ENCODE assay signal across 15 cellular contexts in genomic region chr12:103369929-103370328, GRCh38.
DNase-seq lines count a peak whose midpoint lies in the region; ATAC-seq and TF ChIP-seq lines count a peak whose summit lies in the region.
"Had no signal": no experiment of that assay in that cellular context is flagged by ENCODE, and none has a peak within 500 bp of the region (broad histone marks: within the 10 kb centered on the region; RNA-seq: fewer than 3 reads in every experiment).

No MANE protein-coding gene starts in this region.

- DNase-seq in HuH-7.5 (ENCODE audit: low spot score) (no peak), NCI-H2196 treated with DMSO at 0.1 percent for 48 hours (lab: John Stamatoyannopoulos, UW; ENCODE audit: unreplicated experiment) (no peak), natural killer cell (no peak), DMS114 treated with DMSO at 0.1 percent for 48 hours (lab: John Stamatoyannopoulos, UW; ENCODE audit: unreplicated experiment) (no peak)
- DNase-seq: activated CD4-positive, alpha-beta memory T cell treated with anti-CD3 and anti-CD28 coated beads, Interleukin-2, amount 10 ng/mL, durations not matched to agents 7 days and 5 days; activated gamma-delta T cell treated with Interleukin-2 at 50 U/mL for 16 hours; DMS 273 treated with DMSO at 0.1 percent for 48 hours; heart left ventricle; NCI-H2171 treated with DMSO at 0.1 percent for 48 hours; PC-9; T-helper 2 cell had no signal

- no peaks in the 10 kb centered on the region for H3K4me1 Mint-ChIP-seq in natural killer cell
- H3K4me1 Mint-ChIP-seq: activated CD4-positive, alpha-beta memory T cell treated with anti-CD3 and anti-CD28 coated beads, Interleukin-2, amount 10 ng/mL, durations not matched to agents 7 days and 5 days had no signal

- H3K36me3 Mint-ChIP-seq in natural killer cell, result no peaks in the 10 kb centered on the region

- H3K27me3 Mint-ChIP-seq in natural killer cell (ENCODE audit: low read depth in 2 of 2), result no peaks in the 10 kb centered on the region
- H3K27me3 Mint-ChIP-seq: activated CD4-positive, alpha-beta memory T cell treated with anti-CD3 and anti-CD28 coated beads, Interleukin-2, amount 10 ng/mL, durations not matched to agents 7 days and 5 days had no signal

- ATAC-seq in GM18508 (IDR thresholded peaks at IDR 0.05; ENCODE audit: insufficient read depth, unreplicated experiment), result peak; percentile 59
- peak; percentile 70 for ATAC-seq in GM19468 (IDR thresholded peaks at IDR 0.05; ENCODE audit: extremely low read depth, unreplicated experiment)
- peak; percentile 85 for ATAC-seq in HG02852 (IDR thresholded peaks at IDR 0.05; ENCODE audit: unreplicated experiment)
- peak; percentile 77 for ATAC-seq in HG03439 (IDR thresholded peaks at IDR 0.05; ENCODE audit: unreplicated experiment)
- ATAC-seq in natural killer cell, result no peak
- ATAC-seq: heart left ventricle had no signal

- intact Hi-C loops in natural killer cell (cut with micrococcal nuclease), result no loop called here

- TF ChIP-seq CTCF in natural killer cell (IDR thresholded peaks at IDR 0.05), result no peak

- no peak overlapping the region for H3K27ac Mint-ChIP-seq in natural killer cell
- H3K27ac Mint-ChIP-seq: activated CD4-positive, alpha-beta memory T cell treated with anti-CD3 and anti-CD28 coated beads, Interleukin-2, amount 10 ng/mL, durations not matched to agents 7 days and 5 days had no signal

- H3K4me3 Mint-ChIP-seq in natural killer cell, result no peak overlapping the region
- H3K4me3 Mint-ChIP-seq: activated CD4-positive, alpha-beta memory T cell treated with anti-CD3 and anti-CD28 coated beads, Interleukin-2, amount 10 ng/mL, durations not matched to agents 7 days and 5 days had no signal

- H3K9me3 Mint-ChIP-seq in natural killer cell, result peaks cover 0 to 11% of the 10 kb centered on the region in 2 donors

Comparison
In these comparisons a context has a peak if more than half of its experiments do, and no peak if none do; other contexts are left out.
1. ATAC-seq: peak in GM18508 (single experiment), GM19468 (single experiment), HG02852 (single experiment) and HG03439 (single experiment); none in natural killer cell (0 of 3).